Comparison of ENCODE assay signal across 16 cellular contexts in genomic region chr15:57356636-57357035, GRCh38. TPM values are rescaled to one million over a fixed set of nuclear protein-coding genes. Genes with fewer than 3 reads are reported as not detected.
DNase-seq lines count a peak whose midpoint lies in the region; ATAC-seq, FAIRE-seq and TF ChIP-seq lines count a peak whose summit lies in the region.
"Had no signal": no experiment of that assay in that cellular context is flagged by ENCODE, and none has a peak within 500 bp of the region (broad histone marks: within the 10 kb centered on the region; RNA-seq: fewer than 3 reads in every experiment).

No MANE protein-coding gene starts in this region.

- BruUV-seq in Calu3 (replicated peaks; lab: Mats Ljungman, UMichigan), result no TSS peak

- no peak for ATAC-seq in activated CD8-positive, alpha-beta memory T cell treated with anti-CD3 and anti-CD28 coated beads, Interleukin-2, amount 10 ng/mL, durations not matched to agents 7 days and 5 days
- ATAC-seq: right cardiac atrium had no signal

- no peaks in the 10 kb centered on the region for H3K4me1 Mint-ChIP-seq in Calu3 (ENCODE audit: low read depth, unreplicated experiment)
- no peaks in the 10 kb centered on the region for H3K4me1 Mint-ChIP-seq in activated CD8-positive, alpha-beta memory T cell treated with anti-CD3 and anti-CD28 coated beads, Interleukin-2, amount 10 ng/mL, durations not matched to agents 7 days and 5 days
- H3K4me1 Mint-ChIP-seq: activated naive CD4-positive, alpha-beta T cell treated with anti-CD3 and anti-CD28 coated beads, Interleukin-2, amount 10 ng/mL, durations not matched to agents 7 days and 5 days; IgD-negative memory B cell had no signal

- peak overlapping the region; percentile 61 for H3K27ac ChIP-seq in HUES48 (ENCODE audit: low read depth, low read length)
- no peak overlapping the region for H3K27ac ChIP-seq in uterus
- H3K27ac ChIP-seq: tibial artery had no signal

- peaks cover 36% of the 10 kb centered on the region for H3K27me3 Mint-ChIP-seq in Calu3 (ENCODE audit: unreplicated experiment)
- peaks cover 14% of the 10 kb centered on the region for H3K27me3 Mint-ChIP-seq in activated CD8-positive, alpha-beta memory T cell treated with anti-CD3 and anti-CD28 coated beads, Interleukin-2, amount 10 ng/mL, durations not matched to agents 7 days and 5 days

- H3K4me3 Mint-ChIP-seq in Calu3 (ENCODE audit: low read depth, unreplicated experiment), result no peak overlapping the region
- no peak overlapping the region for H3K4me3 Mint-ChIP-seq in activated CD8-positive, alpha-beta memory T cell treated with anti-CD3 and anti-CD28 coated beads, Interleukin-2, amount 10 ng/mL, durations not matched to agents 7 days and 5 days
- H3K4me3 Mint-ChIP-seq: activated CD4-positive, alpha-beta memory T cell treated with anti-CD3 and anti-CD28 coated beads for 36 hours; activated naive CD4-positive, alpha-beta T cell treated with anti-CD3 and anti-CD28 coated beads, Interleukin-2, amount 10 ng/mL, durations not matched to agents 7 days and 5 days; IgD-negative memory B cell had no signal

- H3K36me3 ChIP-seq in HUES48 (ENCODE audit: control insufficient read depth, insufficient read depth, low read length), result no peaks in the 10 kb centered on the region
- no peaks in the 10 kb centered on the region for H3K36me3 ChIP-seq in bronchial epithelial cell (ENCODE audit: control insufficient read depth, insufficient read depth, low read length)
- H3K36me3 ChIP-seq in uterus, result no peaks in the 10 kb centered on the region
- H3K36me3 ChIP-seq: tibial artery had no signal

- peaks cover 5% of the 10 kb centered on the region for H3K36me3 Mint-ChIP-seq in Calu3 (ENCODE audit: insufficient read depth, unreplicated experiment)
- H3K36me3 Mint-ChIP-seq in activated CD8-positive, alpha-beta memory T cell treated with anti-CD3 and anti-CD28 coated beads, Interleukin-2, amount 10 ng/mL, durations not matched to agents 7 days and 5 days, result no peaks in the 10 kb centered on the region
- H3K36me3 Mint-ChIP-seq: activated CD4-positive, alpha-beta memory T cell treated with anti-CD3 and anti-CD28 coated beads for 36 hours; activated naive CD4-positive, alpha-beta T cell treated with anti-CD3 and anti-CD28 coated beads, Interleukin-2, amount 10 ng/mL, durations not matched to agents 7 days and 5 days had no signal

- 0 out of 2 replicates have a peak overlapping the region, but pooled peaks have one; percentile 22 for H3K4me3 ChIP-seq in HUES48 (ENCODE audit: low read depth, low read length)
- H3K4me3 ChIP-seq in bronchial epithelial cell (ENCODE audit: low read depth, low read length), result no peak overlapping the region
- H3K4me3 ChIP-seq in uterus, result no peak overlapping the region
- H3K4me3 ChIP-seq: tibial artery had no signal

- intact Hi-C loops in Calu3 (cut with micrococcal nuclease; ENCODE audit: unreplicated experiment), result no loop called here
- intact Hi-C loops in uterus (cut with DNase I; ENCODE audit: low total_unique reads), result no loop called here

- DNase-seq in AG20443 (ENCODE audit: low spot score) (peak; percentile 44), bronchial epithelial cell (ENCODE audit: low read depth) (peak; percentile 66), lung microvascular endothelial cell (ENCODE audit: low read depth in 2 of 2) (peak; percentile 22 to 44), anterior cingulate cortex (lab: John Stamatoyannopoulos, UW) (no peak), Calu3 (no peak), uterus (no peak)
- DNase-seq in activated CD8-positive, alpha-beta memory T cell treated with anti-CD3 and anti-CD28 coated beads, Interleukin-2, amount 10 ng/mL, durations not matched to agents 7 days and 5 days, result no peak
- DNase-seq: activated CD4-positive, alpha-beta memory T cell treated with anti-CD3 and anti-CD28 coated beads for 36 hours; activated naive CD4-positive, alpha-beta T cell treated with anti-CD3 and anti-CD28 coated beads, Interleukin-2, amount 10 ng/mL, durations not matched to agents 7 days and 5 days; effector CD8-positive, alpha-beta T cell; NCI-H1694; right cardiac atrium; T-helper 1 cell; tibial artery had no signal

- no peak overlapping the region for H3K9ac ChIP-seq in HUES48 (ENCODE audit: low read depth, low read length)

- TF ChIP-seq POLR2A in uterus (IDR thresholded peaks at IDR 0.05), result no peak

- TF ChIP-seq CTCF in bronchial epithelial cell (IDR thresholded peaks at IDR 0.05; ENCODE audit: insufficient read depth, low read length, severe bottlenecking), result no peak
- no peak for TF ChIP-seq CTCF in Calu3 (IDR thresholded peaks at IDR 0.05; ENCODE audit: unreplicated experiment)
- TF ChIP-seq CTCF in uterus (IDR thresholded peaks at IDR 0.05), result no peak

- H3K27ac Mint-ChIP-seq in Calu3 (ENCODE audit: unreplicated experiment), result no peak overlapping the region
- no peak overlapping the region for H3K27ac Mint-ChIP-seq in activated CD8-positive, alpha-beta memory T cell treated with anti-CD3 and anti-CD28 coated beads, Interleukin-2, amount 10 ng/mL, durations not matched to agents 7 days and 5 days
- H3K27ac Mint-ChIP-seq: activated CD4-positive, alpha-beta memory T cell treated with anti-CD3 and anti-CD28 coated beads for 36 hours; activated naive CD4-positive, alpha-beta T cell treated with anti-CD3 and anti-CD28 coated beads, Interleukin-2, amount 10 ng/mL, durations not matched to agents 7 days and 5 days; IgD-negative memory B cell had no signal

- H3K4me1 ChIP-seq in HUES48 (ENCODE audit: control insufficient read depth, insufficient read depth, low read length), result peaks cover 29% of the 10 kb centered on the region
- H3K4me1 ChIP-seq in uterus, result no peaks in the 10 kb centered on the region
- H3K4me1 ChIP-seq: tibial artery had no signal

- H3K9me3 Mint-ChIP-seq in Calu3 (ENCODE audit: low read depth, unreplicated experiment), result no peaks in the 10 kb centered on the region
- no peaks in the 10 kb centered on the region for H3K9me3 Mint-ChIP-seq in activated CD8-positive, alpha-beta memory T cell treated with anti-CD3 and anti-CD28 coated beads, Interleukin-2, amount 10 ng/mL, durations not matched to agents 7 days and 5 days (ENCODE audit: low read depth)
- H3K9me3 Mint-ChIP-seq: activated CD4-positive, alpha-beta memory T cell treated with anti-CD3 and anti-CD28 coated beads for 36 hours; activated naive CD4-positive, alpha-beta T cell treated with anti-CD3 and anti-CD28 coated beads, Interleukin-2, amount 10 ng/mL, durations not matched to agents 7 days and 5 days; IgD-negative memory B cell had no signal

- H3K9me3 ChIP-seq in HUES48 (ENCODE audit: control insufficient read depth, insufficient read depth, low read length), result no peaks in the 10 kb centered on the region
- no peaks in the 10 kb centered on the region for H3K9me3 ChIP-seq in uterus
- H3K9me3 ChIP-seq: tibial artery had no signal

- H3K27me3 ChIP-seq in HUES48 (ENCODE audit: control insufficient read depth, insufficient read depth, low read length), result no peaks in the 10 kb centered on the region
- no peaks in the 10 kb centered on the region for H3K27me3 ChIP-seq in bronchial epithelial cell (ENCODE audit: control insufficient read depth, insufficient read depth, low read length)
- H3K27me3 ChIP-seq in uterus, result no peaks in the 10 kb centered on the region

- CTCF ChIA-PET in Calu3 (lab: Charles Lee), result interaction anchor here (1.5 kb wide), 1 partner anchor 171 kb away, joined by 3 read pairs; no protein-coding TSS in a partner anchor
- CTCF ChIA-PET in activated CD8-positive, alpha-beta memory T cell treated with anti-CD3 and anti-CD28 coated beads, Interleukin-2, amount 10 ng/mL, durations not matched to agents 7 days and 5 days (lab: Charles Lee), result interaction anchor here (1.1 kb wide), 1 partner anchor 185 kb away, joined by 3 read pairs; no protein-coding TSS in a partner anchor

- FAIRE-seq in bronchial epithelial cell (lab: Jason Lieb, UNC), result no peak

RNA-seq across cellular contexts. Expression of gene CGNL1, which starts 19.7 kb away (rescaled TPM):
- 0.53 and 1.5 TPM in 2 replicates for total RNA-seq in bronchial epithelial cell
- total RNA-seq in lung microvascular endothelial cell, result 17.9 and 38.3 TPM in 2 replicates
- total RNA-seq in Calu3 (2022), result 1.8 and 3.3 TPM in 2 replicates
- total RNA-seq in activated CD8-positive, alpha-beta memory T cell treated with anti-CD3 and anti-CD28 coated beads, Interleukin-2, amount 10 ng/mL, durations not matched to agents 7 days and 5 days, result not detected
- total RNA-seq in uterus, result 10 to 100 TPM; 15.1 to 74.4 (median 31.7) TPM
- total RNA-seq: activated CD4-positive, alpha-beta memory T cell treated with anti-CD3 and anti-CD28 coated beads for 36 hours had no signal

Comparison
In these comparisons a context has a peak if more than half of its experiments do, and no peak if none do; other contexts are left out.
1. DNase-seq: peak in AG20443 (single experiment), bronchial epithelial cell (single experiment) and lung microvascular endothelial cell (2 of 2); none in anterior cingulate cortex (0 of 58), Calu3 (single experiment), activated CD8-positive, alpha-beta memory T cell treated with anti-CD3 and anti-CD28 coated beads, Interleukin-2, amount 10 ng/mL, durations not matched to agents 7 days and 5 days (single experiment) and uterus (0 of 2).